ENCODE assay signal across 17 cellular contexts in the genomic region with DNA sequence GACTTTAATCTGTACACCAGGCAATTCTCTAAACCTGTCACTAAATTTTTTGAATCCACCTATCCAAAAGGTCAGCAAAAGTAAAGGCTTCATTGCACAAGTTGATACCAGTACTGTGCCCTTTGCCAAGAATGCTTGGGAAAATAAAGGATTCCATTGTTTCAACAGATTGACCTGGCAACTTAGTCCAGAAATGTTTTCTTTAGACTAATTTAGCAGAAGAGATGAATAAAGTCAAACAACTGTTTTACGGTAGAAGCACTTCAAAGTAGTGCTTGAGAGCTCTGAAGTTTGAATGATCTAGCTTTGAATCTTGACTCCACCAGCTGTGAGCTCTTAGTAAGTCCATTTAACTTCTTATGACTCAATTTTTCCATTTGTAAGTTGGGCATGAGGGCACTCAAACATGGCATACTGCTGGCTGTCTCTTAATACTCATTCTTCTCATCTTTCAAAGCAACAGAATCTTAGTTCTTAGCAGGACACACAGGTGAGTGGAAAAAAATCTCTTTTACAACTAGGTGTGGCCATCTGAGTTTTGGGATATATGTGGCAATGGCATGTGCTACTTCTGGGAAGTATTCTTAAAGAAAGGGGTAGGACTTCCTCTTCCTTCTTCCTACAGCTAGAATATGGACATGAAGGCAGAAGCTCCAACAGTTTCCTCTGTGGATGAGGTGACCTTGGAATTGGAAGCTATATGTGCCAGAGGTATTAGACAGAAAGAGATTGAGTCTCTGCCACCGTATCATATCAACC. TPM values are rescaled to one million over a fixed set of nuclear protein-coding genes. Genes with fewer than 3 reads are reported as not detected.
DNase-seq lines count a peak whose midpoint lies in the region; ATAC-seq and TF ChIP-seq lines count a peak whose summit lies in the region.
"Had no signal": no experiment of that assay in that cellular context is flagged by ENCODE, and none has a peak within 500 bp of the region (broad histone marks: within the 10 kb centered on the region; RNA-seq: fewer than 3 reads in every experiment).

No MANE protein-coding gene starts in this region.

- H3K27ac ChIP-seq in PC-3 (ENCODE audit: low read length), result no peak overlapping the region
- peak overlapping the region; percentile 44 for H3K27ac ChIP-seq in colonic mucosa
- H3K27ac ChIP-seq in liver (ENCODE audit: low read depth in 1 of 2, low read length in 2 of 2), result peak overlapping the region; percentile 93 to 96
- H3K27ac ChIP-seq in upper lobe of left lung, result peak overlapping the region; percentile 23 to 68 (median 42)
- H3K27ac ChIP-seq: adrenal gland; BLaER1 treated with 17β-estradiol and CSF1 and Interleukin-3, amounts not matched to agents 10 nM and 100 nM; spleen had no signal

- no peaks in the 10 kb centered on the region for H3F3A ChIP-seq in PC-3 (ENCODE audit: low read length, unreplicated experiment)

- H3K4me1 Mint-ChIP-seq in mesothelial cell of epicardium, result no peaks in the 10 kb centered on the region
- H3K4me1 Mint-ChIP-seq: T-cell had no signal

- TF ChIP-seq EP300 in upper lobe of left lung (IDR thresholded peaks at IDR 0.05), result peak; percentile 10 to 95 (median 59)

- 50% methylated on average over 2 of the region's 2 CpGs for WGBS in liver
- 54 to 62% methylated on average over 2 of the region's 2 CpGs for WGBS in upper lobe of left lung, 2 donors

- H3K9me3 ChIP-seq in PC-3 (ENCODE audit: low read length), result no peaks in the 10 kb centered on the region
- no peaks in the 10 kb centered on the region for H3K9me3 ChIP-seq in colonic mucosa
- no peaks in the 10 kb centered on the region for H3K9me3 ChIP-seq in liver (ENCODE audit: control insufficient read depth in 4 of 4, low read length in 3 of 4)
- no peaks in the 10 kb centered on the region for H3K9me3 ChIP-seq in upper lobe of left lung
- H3K9me3 ChIP-seq: adrenal gland; BLaER1 treated with 17β-estradiol and CSF1 and Interleukin-3, amounts not matched to agents 10 nM and 100 nM; spleen had no signal

- ATAC-seq in PC-3, result no peak
- ATAC-seq in upper lobe of left lung (ENCODE audit: low FRiP score in 2 of 2), result peak; percentile 56 to 59
- ATAC-seq in HG03342 (IDR thresholded peaks at IDR 0.05; ENCODE audit: unreplicated experiment), result no peak
- ATAC-seq: stimulated activated memory B cell treated with anti-CD40 and anti-IgM and Interleukin-4, amounts not matched to agents 10 μg/mL and 1 μg/mL and 100 μg/mL, for 72 hours; T-cell had no signal

- H3K9me2 ChIP-seq in PC-3 (replicated peaks; ENCODE audit: low read length), result no peaks in the 10 kb centered on the region

- TF ChIP-seq RAD21 in liver (IDR thresholded peaks at IDR 0.05), result peak; percentile 63 to 67

- no peak overlapping the region for H3K4me3 Mint-ChIP-seq in mesothelial cell of epicardium
- H3K4me3 Mint-ChIP-seq: stimulated activated memory B cell treated with anti-CD40 and anti-IgM and Interleukin-4, amounts not matched to agents 10 μg/mL and 1 μg/mL and 100 μg/mL, for 72 hours; T-cell had no signal

- POLR2A ChIA-PET in PC-3 (lab: Charles Lee; ENCODE audit: unreplicated experiment), result no interaction called here

- H3K79me2 ChIP-seq in PC-3 (ENCODE audit: low read length), result no peaks in the 10 kb centered on the region

- H3K36me3 Mint-ChIP-seq in mesothelial cell of epicardium, result no peaks in the 10 kb centered on the region
- H3K36me3 Mint-ChIP-seq: stimulated activated memory B cell treated with anti-CD40 and anti-IgM and Interleukin-4, amounts not matched to agents 10 μg/mL and 1 μg/mL and 100 μg/mL, for 72 hours; T-cell had no signal

- no peaks in the 10 kb centered on the region for H4K20me1 ChIP-seq in PC-3 (ENCODE audit: low read length)
- H4K20me1 ChIP-seq: BLaER1 treated with 17β-estradiol and CSF1 and Interleukin-3, amounts not matched to agents 10 nM and 100 nM had no signal

- no peak for TF ChIP-seq CTCF in PC-3 (conservative IDR thresholded peaks at IDR 0.05; ENCODE audit: low read depth, low read length)
- TF ChIP-seq CTCF in colonic mucosa (IDR thresholded peaks at IDR 0.05), result no peak
- TF ChIP-seq CTCF in liver (IDR thresholded peaks at IDR 0.05; ENCODE audit: low read depth, low read length, missing input control), result no peak
- TF ChIP-seq CTCF in upper lobe of left lung (IDR thresholded peaks at IDR 0.05), result no peak
- TF ChIP-seq CTCF in mesothelial cell of epicardium (IDR thresholded peaks at IDR 0.05; ENCODE audit: unreplicated experiment), result no peak

- no peaks in the 10 kb centered on the region for H3K9me3 Mint-ChIP-seq in mesothelial cell of epicardium
- H3K9me3 Mint-ChIP-seq: stimulated activated memory B cell treated with anti-CD40 and anti-IgM and Interleukin-4, amounts not matched to agents 10 μg/mL and 1 μg/mL and 100 μg/mL, for 72 hours had no signal

- no peak overlapping the region for H2AFZ ChIP-seq in PC-3 (ENCODE audit: low read length)

- H3K27me3 ChIP-seq in PC-3 (ENCODE audit: low read length), result no peaks in the 10 kb centered on the region
- H3K27me3 ChIP-seq in colonic mucosa, result no peaks in the 10 kb centered on the region
- no peaks in the 10 kb centered on the region for H3K27me3 ChIP-seq in liver (ENCODE audit: control insufficient read depth in 4 of 4, insufficient read depth in 4 of 4, low read length in 3 of 4)
- H3K27me3 ChIP-seq in upper lobe of left lung, result no peaks in the 10 kb centered on the region
- H3K27me3 ChIP-seq: adrenal gland; BLaER1 treated with 17β-estradiol and CSF1 and Interleukin-3, amounts not matched to agents 10 nM and 100 nM; spleen had no signal

- H3K4me1 ChIP-seq in PC-3 (ENCODE audit: insufficient read depth, low read length) (no peaks in the 10 kb centered on the region), colonic mucosa (no peaks in the 10 kb centered on the region), liver (ENCODE audit: control insufficient read depth in 4 of 4, insufficient read depth in 4 of 4, low read length in 3 of 4) (peaks cover 5 to 60% (median 13%) of the 10 kb centered on the region in 4 donors), upper lobe of left lung (no peaks in the 10 kb centered on the region)
- H3K4me1 ChIP-seq: adrenal gland; BLaER1 treated with 17β-estradiol and CSF1 and Interleukin-3, amounts not matched to agents 10 nM and 100 nM had no signal

- no peak overlapping the region for H3K4me2 ChIP-seq in PC-3 (ENCODE audit: low read length)
- H3K4me2 ChIP-seq: BLaER1 treated with 17β-estradiol and CSF1 and Interleukin-3, amounts not matched to agents 10 nM and 100 nM had no signal

- no peak overlapping the region for H3K27ac Mint-ChIP-seq in mesothelial cell of epicardium
- H3K27ac Mint-ChIP-seq: activated T-helper 2 cell treated with anti-CD3 and anti-CD28 coated beads, Interferon-gamma antibody, Interleukin-2, Interleukin-4, amounts not matched to agents 10 μg/mL and 5 μg/mL and 100 μg/mL, durations not matched to agents 14 hours and 24 hours and 36 hours; stimulated activated memory B cell treated with anti-CD40 and anti-IgM and Interleukin-4, amounts not matched to agents 10 μg/mL and 1 μg/mL and 100 μg/mL, for 72 hours; T-cell had no signal

- CTCF ChIA-PET in PC-3 (lab: Charles Lee), result interaction anchor here (0.6 kb wide), 1 partner anchor 57 kb away, joined by 3 read pairs; no protein-coding TSS in a partner anchor

- no TSS peak for BruUV-seq in PC-3 (replicated peaks; lab: Mats Ljungman, UMichigan)

- H3K27me3 Mint-ChIP-seq in mesothelial cell of epicardium (ENCODE audit: low read depth), result no peaks in the 10 kb centered on the region
- H3K27me3 Mint-ChIP-seq: stimulated activated memory B cell treated with anti-CD40 and anti-IgM and Interleukin-4, amounts not matched to agents 10 μg/mL and 1 μg/mL and 100 μg/mL, for 72 hours had no signal

- peak in 1 of 4 donors; percentile 6 for TF ChIP-seq POLR2A in upper lobe of left lung (IDR thresholded peaks at IDR 0.05)

- peak; percentile 5 for DNase-seq in PC-3
- no peak for DNase-seq in colonic mucosa
- DNase-seq in upper lobe of left lung, result no peak
- DNase-seq in glomerular visceral epithelial cell (ENCODE audit: extremely low spot score), result no peak
- no peak for DNase-seq in mesothelial cell of epicardium (ENCODE audit: low spot score in 2 of 2, unreplicated experiment in 2 of 2)
- no peak for DNase-seq in MV-4-11 (lab: John Stamatoyannopoulos, UW)
- DNase-seq: adrenal gland, DMS79 treated with DMSO at 0.1 percent for 48 hours, islet precursor cell, NCI-H1048, spleen, T-cell had no signal

- no peaks in the 10 kb centered on the region for H3K36me3 ChIP-seq in PC-3 (ENCODE audit: low read depth, low read length)
- no peaks in the 10 kb centered on the region for H3K36me3 ChIP-seq in colonic mucosa
- H3K36me3 ChIP-seq in liver (ENCODE audit: control insufficient read depth in 4 of 4, insufficient read depth in 3 of 4, low read depth in 1 of 4, low read length in 3 of 4), result no peaks in the 10 kb centered on the region
- no peaks in the 10 kb centered on the region for H3K36me3 ChIP-seq in upper lobe of left lung
- H3K36me3 ChIP-seq: adrenal gland; BLaER1 treated with 17β-estradiol and CSF1 and Interleukin-3, amounts not matched to agents 10 nM and 100 nM; spleen had no signal

- intact Hi-C loops in PC-3 (cut with micrococcal nuclease), result no loop called here
- intact Hi-C loops in colonic mucosa (cut with DNase I), result no loop called here

- H3K9ac ChIP-seq in PC-3 (ENCODE audit: low read length), result no peak overlapping the region
- H3K9ac ChIP-seq in colonic mucosa (ENCODE audit: low read depth in 2 of 2, low read length in 2 of 2), result no peak overlapping the region
- H3K9ac ChIP-seq in liver (ENCODE audit: low read depth in 1 of 2, low read length in 2 of 2), result peak overlapping the region; percentile 42 to 76
- H3K9ac ChIP-seq: BLaER1 treated with 17β-estradiol and CSF1 and Interleukin-3, amounts not matched to agents 10 nM and 100 nM had no signal

- H3K4me3 ChIP-seq in PC-3 (ENCODE audit: low read length) (no peak overlapping the region), colonic mucosa (no peak overlapping the region), liver (ENCODE audit: low read depth in 1 of 3, low read length in 3 of 3) (peak overlapping the region; percentile 35 to 59 (median 37)), upper lobe of left lung (no peak overlapping the region)
- H3K4me3 ChIP-seq: adrenal gland; BLaER1 treated with 17β-estradiol and CSF1 and Interleukin-3, amounts not matched to agents 10 nM and 100 nM; spleen had no signal

RNA-seq across cellular contexts. Expression of a gene that starts 55.9 kb away (rescaled TPM):
- total RNA-seq in PC-3 (2014; rRNA removed), result 29.9 and 45.7 TPM in 2 replicates
- 100 to 1,000 TPM; 182 to 247 TPM for total RNA-seq in colonic mucosa
- total RNA-seq in liver, result 100 to 1,000 TPM; 190 to 237 TPM
- 100 to 1,000 TPM in 1 of 2 donors, 10 to 100 TPM in 1; 34.3 to 114 TPM for polyA plus RNA-seq in liver
- 100 to 1,000 TPM in 1 of 6 donors, 10 to 100 TPM in 4, 1 to 10 TPM in 1; 5.2 to 134 (median 57.9) TPM for total RNA-seq in upper lobe of left lung
- 47.0 to 51.5 TPM (median 51.1 TPM) in 3 replicates for total RNA-seq in mesothelial cell of epicardium

Comparison
In these comparisons a context has a peak if more than half of its experiments do, and no peak if none do; other contexts are left out.
1. ATAC-seq: peak in upper lobe of left lung (2 of 2); none in PC-3 (single experiment) and HG03342 (single experiment).
2. H3K4me3 ChIP-seq: peak in liver (3 of 3); none in PC-3 (single experiment), colonic mucosa (single experiment) and upper lobe of left lung (0 of 4).
3. H3K9ac ChIP-seq: peak in liver (2 of 2); none in PC-3 (single experiment) and colonic mucosa (0 of 2).